27 cellular contexts compared by ENCODE assay signal in genomic region chr5:126357585-126358342, GRCh38.
DNase-seq lines count a peak whose midpoint lies in the region; ATAC-seq, FAIRE-seq and TF ChIP-seq lines count a peak whose summit lies in the region.
"Had no signal": no experiment of that assay in that cellular context is flagged by ENCODE, and none has a peak within 500 bp of the region (broad histone marks: within the 10 kb centered on the region; RNA-seq: fewer than 3 reads in every experiment).

No MANE protein-coding gene starts in this region.

- peak overlapping the region; percentile 80; the same call in 1 of the 2 replicates for H2BK20ac ChIP-seq in IMR-90 (ENCODE audit: low read depth, low read length)

- no peak overlapping the region for H3K14ac ChIP-seq in IMR-90 (replicated peaks; ENCODE audit: low read depth, low read length)

- H3K4me1 ChIP-seq in IMR-90 (ENCODE audit: control insufficient read depth, insufficient read depth, low read length) = peaks cover 8% of the 10 kb centered on the region
- H3K4me1 ChIP-seq in astrocyte (ENCODE audit: insufficient read depth, low read length) = peaks cover 19% of the 10 kb centered on the region
- peaks cover 4 to 9% of the 10 kb centered on the region in 2 donors for H3K4me1 ChIP-seq in thyroid gland
- H3K4me1 ChIP-seq: prostate gland had no signal

- H3K9me1 ChIP-seq in IMR-90 (ENCODE audit: insufficient read depth, low read length) = peaks cover 5% of the 10 kb centered on the region

- H4K8ac ChIP-seq in IMR-90 (ENCODE audit: low read depth in 2 of 2, low read length in 2 of 2) = no peak overlapping the region

- H2AFZ ChIP-seq in IMR-90 (replicated peaks; ENCODE audit: low read length, poor library complexity) (no peak overlapping the region), astrocyte (ENCODE audit: low read depth, low read length) (no peak overlapping the region)

- H3K18ac ChIP-seq in IMR-90 (ENCODE audit: low read depth, low read length) = peak overlapping the region; percentile 56

- 100% methylated on average over 1 of the region's 4 CpGs; no CpG with 5 or more reads in 1 of the 2 experiments for WGBS in IMR-90 (ENCODE audit: extremely low coverage in 2 of 2, insufficient read length in 1 of 2), 2 experiments
- 62 to 79% methylated on average over 4 of the region's 4 CpGs for WGBS in thyroid gland, 2 donors

- no peaks in the 10 kb centered on the region for H3K27me3 ChIP-seq in IMR-90 (ENCODE audit: control insufficient read depth, insufficient read depth, low read length)
- no peaks in the 10 kb centered on the region for H3K27me3 ChIP-seq in astrocyte (ENCODE audit: insufficient read depth, low read length)
- no peaks in the 10 kb centered on the region for H3K27me3 ChIP-seq in thyroid gland
- H3K27me3 ChIP-seq: heart right ventricle, sigmoid colon, tibial artery had no signal

- CTCF ChIA-PET in IMR-90 (lab: Yijun Ruan, JAX) = interaction anchor here (1.8 kb wide), 1 partner anchor 141 kb away, joined by 5 read pairs; no protein-coding TSS in a partner anchor

- H2BK5ac ChIP-seq in IMR-90 (ENCODE audit: low read depth, low read length, poor library complexity, severe bottlenecking) = no peak overlapping the region

- no peak for DNase-seq in IMR-90
- DNase-seq in NOMO-1 treated with DMSO at 0.1 percent for 48 hours (lab: John Stamatoyannopoulos, UW; ENCODE audit: unreplicated experiment) = peak; percentile 50
- no peak for DNase-seq in astrocyte (ENCODE audit: low read depth)
- DNase-seq in thyroid gland = peak; percentile 22 to 25
- DNase-seq in RPMI8226 = no peak
- DNase-seq in OCI-M1 (lab: John Stamatoyannopoulos, UW) = no peak
- no peak for DNase-seq in activated T-cell treated with anti-CD3 and anti-CD28 coated beads, Interleukin-2, amount 50 U/mL, for 48 hours
- DNase-seq: activated CD4-positive, alpha-beta T cell treated with anti-CD3 and anti-CD28 coated beads for 48 hours; activated CD8-positive, alpha-beta memory T cell treated with anti-CD3 and anti-CD28 coated beads for 24 hours; activated effector memory CD4-positive, alpha-beta T cell treated with Interleukin-2 at 50 U/mL for 16 hours; activated T-cell treated with anti-CD3 and anti-CD28 coated beads for 4 hours; DMS153; heart right ventricle; kidney; lower lobe of right lung; naive thymus-derived CD8-positive, alpha-beta T cell; NCI-H1105; NCI-H187; NCI-H524 treated with DMSO at 0.1 percent for 48 hours; sigmoid colon; stimulated activated CD4-positive, alpha-beta T cell treated with anti-CD3 and anti-CD28 coated beads, Interleukin-4, amount 100 ng/mL, for 24 hours; tibial artery had no signal

- H4K5ac ChIP-seq in IMR-90 (ENCODE audit: low read depth, low read length) = no peak overlapping the region

- no peaks in the 10 kb centered on the region for H3K27me3 Mint-ChIP-seq in astrocyte (ENCODE audit: low read depth, unreplicated experiment)
- H3K27me3 Mint-ChIP-seq: activated naive CD8-positive, alpha-beta T cell; naive thymus-derived CD8-positive, alpha-beta T cell had no signal

- H4K20me1 ChIP-seq in IMR-90 (ENCODE audit: insufficient read depth, low read length) (no peaks in the 10 kb centered on the region), astrocyte (ENCODE audit: insufficient read depth, low read length) (no peaks in the 10 kb centered on the region)

- peak; percentile 60 for FAIRE-seq in astrocyte (lab: Jason Lieb, UNC)
- FAIRE-seq: endothelial cell of umbilical vein, frontal cortex, kidney had no signal

- H3K4ac ChIP-seq in IMR-90 (ENCODE audit: low read depth, low read length) = peak overlapping the region; percentile 50; the same call in 1 of the 2 replicates

- no peak overlapping the region for H3K4me3 Mint-ChIP-seq in astrocyte (ENCODE audit: unreplicated experiment)
- H3K4me3 Mint-ChIP-seq: activated naive CD8-positive, alpha-beta T cell; naive thymus-derived CD8-positive, alpha-beta T cell had no signal

- H2AK9ac ChIP-seq in IMR-90 (replicated peaks; ENCODE audit: low read depth, low read length, poor library complexity) = no peak overlapping the region

- intact Hi-C loops in IMR-90 (cut with micrococcal nuclease) (no loop called here), thyroid gland (cut with DNase I) (loop anchor here (10.0 kb wide), 1 partner anchor 57 kb away; no protein-coding TSS in a partner anchor)

- H3K23ac ChIP-seq in IMR-90 (ENCODE audit: low read depth, low read length) = no peak overlapping the region

- dilution Hi-C loops in IMR-90 (cut with HindIII; ENCODE audit: low sequenced_read_pairs, unreplicated experiment) = no loop called here

- H4K91ac ChIP-seq in IMR-90 (ENCODE audit: insufficient read depth, low read depth, low read length) = peak overlapping the region; percentile 43; the same call in 1 of the 2 replicates

- H3K56ac ChIP-seq in IMR-90 (ENCODE audit: extremely low read depth, insufficient read depth, low read length) = no peak overlapping the region

- H3K36me3 ChIP-seq in IMR-90 (ENCODE audit: control insufficient read depth, insufficient read depth, low read length) = no peaks in the 10 kb centered on the region
- no peaks in the 10 kb centered on the region for H3K36me3 ChIP-seq in astrocyte (ENCODE audit: insufficient read depth, low read length)
- H3K36me3 ChIP-seq in thyroid gland = no peaks in the 10 kb centered on the region
- H3K36me3 ChIP-seq: heart right ventricle, lower lobe of right lung, prostate gland, sigmoid colon, tibial artery had no signal

- H3K9me3 Mint-ChIP-seq in astrocyte (ENCODE audit: unreplicated experiment) = no peaks in the 10 kb centered on the region
- H3K9me3 Mint-ChIP-seq: naive thymus-derived CD8-positive, alpha-beta T cell had no signal

- no peak overlapping the region for H3K4me3 ChIP-seq in IMR-90 (ENCODE audit: insufficient read depth, low read depth, low read length)
- no peak overlapping the region for H3K4me3 ChIP-seq in astrocyte (ENCODE audit: insufficient read depth, low read depth, low read length)
- H3K4me3 ChIP-seq in thyroid gland (replicated peaks in 1 of 3) = no peak overlapping the region
- H3K4me3 ChIP-seq: heart right ventricle, lower lobe of right lung, prostate gland, sigmoid colon, tibial artery had no signal

- H3K9ac ChIP-seq in IMR-90 (ENCODE audit: low read depth, low read length) (no peak overlapping the region), astrocyte (ENCODE audit: low read length) (no peak overlapping the region)

- no peak for TF ChIP-seq POLR2A in IMR-90 (IDR thresholded peaks at IDR 0.05; ENCODE audit: low read depth, low read length)
- no peak for TF ChIP-seq POLR2A in thyroid gland (IDR thresholded peaks at IDR 0.05)

- peak overlapping the region; percentile 3 for H2BK120ac ChIP-seq in IMR-90 (ENCODE audit: low read depth, low read length)

- in situ Hi-C loops in IMR-90 (cut with MboI; ENCODE audit: low sequenced_read_pairs) = no loop called here

- no TSS peak for BruUV-seq in IMR-90 (replicated peaks; lab: Mats Ljungman, UMichigan)

- no peaks in the 10 kb centered on the region for H3K79me1 ChIP-seq in IMR-90 (ENCODE audit: low read depth in 1 of 2, low read length in 2 of 2)

- H3K4me1 Mint-ChIP-seq in astrocyte (ENCODE audit: low read depth, unreplicated experiment) = peaks cover 44% of the 10 kb centered on the region

- no peak for TF ChIP-seq RAD21 in IMR-90 (IDR thresholded peaks at IDR 0.05; ENCODE audit: low read length)

- no peak overlapping the region for H3K27ac Mint-ChIP-seq in astrocyte (ENCODE audit: unreplicated experiment)
- H3K27ac Mint-ChIP-seq: activated naive CD8-positive, alpha-beta T cell had no signal

- peak overlapping the region; percentile 51; the same call in 1 of the 3 replicates for H2BK15ac ChIP-seq in IMR-90 (ENCODE audit: low read depth, low read length)

- TF ChIP-seq CTCF in IMR-90 (conservative IDR thresholded peaks at IDR 0.05; ENCODE audit: low read depth, low read length) (no peak), astrocyte (IDR thresholded peaks at IDR 0.05; ENCODE audit: insufficient read depth, low read depth, low read length) (no peak), thyroid gland (IDR thresholded peaks at IDR 0.05) (no peak)

- peak overlapping the region; percentile 7; the same call in 1 of the 2 replicates for H2AK5ac ChIP-seq in IMR-90 (ENCODE audit: low read depth, low read length)

- H3K9me3 ChIP-seq in IMR-90 (ENCODE audit: control insufficient read depth, insufficient read depth, low read length) (no peaks in the 10 kb centered on the region), astrocyte (ENCODE audit: insufficient read depth, low read depth, low read length) (no peaks in the 10 kb centered on the region), thyroid gland (no peaks in the 10 kb centered on the region)
- H3K9me3 ChIP-seq: heart right ventricle, lower lobe of right lung, prostate gland, sigmoid colon, tibial artery had no signal

- H3K27ac ChIP-seq in IMR-90 (ENCODE audit: insufficient read depth, low read length) (no peak overlapping the region), astrocyte (ENCODE audit: low read depth, low read length) (no peak overlapping the region), thyroid gland (peak overlapping the region in 1 of 3 donors; percentile 54)
- H3K27ac ChIP-seq: heart right ventricle, lower lobe of right lung, prostate gland, sigmoid colon, tibial artery had no signal

- H3K36me3 Mint-ChIP-seq in astrocyte (ENCODE audit: low read depth, unreplicated experiment) = no peaks in the 10 kb centered on the region
- H3K36me3 Mint-ChIP-seq: activated naive CD8-positive, alpha-beta T cell; naive thymus-derived CD8-positive, alpha-beta T cell had no signal

- H3K4me2 ChIP-seq in IMR-90 (ENCODE audit: low read depth, low read length) (no peak overlapping the region), astrocyte (ENCODE audit: low read length) (no peak overlapping the region)

- POLR2A ChIA-PET in IMR-90 (lab: Charles Lee; ENCODE audit: unreplicated experiment) = no interaction called here

- ATAC-seq in IMR-90 (ENCODE audit: low read depth) = no peak
- ATAC-seq: HCT116; heart right ventricle; lower lobe of right lung; naive thymus-derived CD8-positive, alpha-beta T cell had no signal

- H3K79me2 ChIP-seq in astrocyte (ENCODE audit: insufficient read depth, low read length) = no peaks in the 10 kb centered on the region

TF ChIP-seq in IMR-90, 13 proteins besides CTCF, POLR2A, EP300 and RAD21 (continues in another document):
- TF ChIP-seq FOS (IDR thresholded peaks at IDR 0.05; ENCODE audit: low read depth, low read length) (no peak), MXI1 (IDR thresholded peaks at IDR 0.05; ENCODE audit: borderline replicate concordance, low read depth, low read length) (no peak), RCOR1 (IDR thresholded peaks at IDR 0.05; ENCODE audit: insufficient replicate concordance, low read length) (no peak), MAZ (IDR thresholded peaks at IDR 0.05; ENCODE audit: borderline replicate concordance, low read depth, low read length) (no peak), SMC3 (IDR thresholded peaks at IDR 0.05; ENCODE audit: low read depth, low read length) (no peak), RFX5 (IDR thresholded peaks at IDR 0.05; ENCODE audit: low read depth, low read length) (no peak), BHLHE40 (IDR thresholded peaks at IDR 0.05; ENCODE audit: low read depth, low read length) (no peak)

Comparison
In these comparisons a context has a peak if more than half of its experiments do, and no peak if none do; other contexts are left out.
1. DNase-seq: peak in NOMO-1 treated with DMSO at 0.1 percent for 48 hours (single experiment) and thyroid gland (2 of 2); none in IMR-90 (single experiment), astrocyte (single experiment), RPMI8226 (single experiment), OCI-M1 (single experiment) and activated T-cell treated with anti-CD3 and anti-CD28 coated beads, Interleukin-2, amount 50 U/mL, for 48 hours (0 of 2).